Comparison of ENCODE assay signal across 34 cellular contexts in genomic region chr4:122524176-122524575, GRCh38.
"Had no signal": no experiment of that assay in that cellular context is flagged by ENCODE, and none has a peak within 500 bp of the region (broad histone marks: within the 10 kb centered on the region; RNA-seq: fewer than 3 reads in every experiment).

No MANE protein-coding gene starts in this region.

- H3K27ac ChIP-seq: adrenal gland, ascending aorta, body of pancreas, brain microvascular endothelial cell, breast epithelium, cardiac muscle cell had no signal

- DNase-seq: activated effector memory CD4-positive, alpha-beta T cell treated with anti-CD3 and anti-CD28 coated beads, Interleukin-2, amount 50 U/mL, for 16 hours; activated effector memory CD4-positive, alpha-beta T cell treated with Interleukin-2 at 50 U/mL for 16 hours; activated gamma-delta T cell; activated gamma-delta T cell treated with Interleukin-2 at 50 U/mL for 16 hours; activated naive CD4-positive, alpha-beta T cell; activated naive CD4-positive, alpha-beta T cell treated with anti-CD3 and anti-CD28 coated beads for 36 hours; activated naive CD4-positive, alpha-beta T cell treated with anti-CD3 and anti-CD28 coated beads, Interleukin-2, amount 10 ng/mL, durations not matched to agents 7 days and 5 days; activated naive CD4-positive, alpha-beta T cell treated with anti-CD3 and anti-CD28 coated beads, Interleukin-2, amount 50 U/mL, for 16 hours; activated naive CD4-positive, alpha-beta T cell treated with Interleukin-2 at 50 U/mL for 16 hours; activated naive CD8-positive, alpha-beta T cell treated with anti-CD3 and anti-CD28 coated beads for 36 hours; activated naive CD8-positive, alpha-beta T cell treated with anti-CD3 and anti-CD28 coated beads, Interleukin-2, amount 10 ng/mL, durations not matched to agents 7 days and 5 days; activated naive CD8-positive, alpha-beta T cell treated with anti-CD3 and anti-CD28 coated beads, Interleukin-2, amount 50 U/mL, for 24 hours; activated T-cell treated with anti-CD3 and anti-CD28 coated beads, Interleukin-2, amount 50 U/mL, for 1 hour; activated T-cell treated with anti-CD3 and anti-CD28 coated beads, Interleukin-2, amount 50 U/mL, for 24 hours; activated T-cell treated with anti-CD3 and anti-CD28 coated beads, Interleukin-2, amount 50 U/mL, for 4 hours; activated T-cell treated with anti-CD3 and anti-CD28 coated beads, Interleukin-2, amount 50 U/mL, for 48 hours; activated T-cell treated with anti-CD3 and anti-CD28 coated beads, Interleukin-2, amount 50 U/mL, for 72 hours; adrenal gland; amniotic stem cell; amygdala; anterior cingulate cortex; aorta; body of pancreas; brain microvascular endothelial cell; caudate nucleus; central memory CD4-positive, alpha-beta T cell; cerebellar nuclear complex had no signal

- H3K4me3 ChIP-seq: adrenal gland, ascending aorta, body of pancreas, breast epithelium, cardiac muscle cell had no signal

- FAIRE-seq: astrocyte, bronchial epithelial cell had no signal

- H3K4me1 ChIP-seq: adrenal gland, ascending aorta, body of pancreas, breast epithelium had no signal

- H3K36me3 ChIP-seq: adrenal gland, ascending aorta, brain microvascular endothelial cell, breast epithelium, cardiac muscle cell had no signal

- H3K9me3 ChIP-seq: body of pancreas had no signal

- ATAC-seq: activated naive CD4-positive, alpha-beta T cell treated with anti-CD3 and anti-CD28 coated beads, Interleukin-2, amount 50 U/mL, for 72 hours; activated naive CD8-positive, alpha-beta T cell treated with anti-CD3 and anti-CD28 coated beads, Interleukin-2, amount 50 U/mL, for 24 hours; activated T-cell treated with anti-CD3 and anti-CD28 coated beads, Interleukin-2, amount 50 U/mL, for 4 hours; activated T-cell treated with anti-CD3 and anti-CD28 coated beads, Interleukin-2, amount 50 U/mL, for 72 hours; activated T-helper 17 cell treated with anti-CD3 and anti-CD28 coated beads, Interleukin-2, amount 50 U/mL, for 72 hours; body of pancreas had no signal

- H3K27me3 ChIP-seq: adrenal gland, ascending aorta, body of pancreas, brain microvascular endothelial cell, breast epithelium, cardiac muscle cell had no signal
